Comparison of ENCODE assay signal across 1 cellular context in genomic region chr16:75095204-75095621, GRCh38.
TF ChIP-seq lines count a peak whose summit lies in the region.

No MANE protein-coding gene starts in this region.

TF ChIP-seq in GM12878, 131 proteins besides CTCF, POLR2A, EP300 and RAD21 (continued from another document):
- no peak for TF ChIP-seq SUPT20H (IDR thresholded peaks at IDR 0.05; ENCODE audit: borderline replicate concordance, control insufficient read depth, low read depth, low read length)
- no peak for TF ChIP-seq ATF7 (IDR thresholded peaks at IDR 0.05; ENCODE audit: low read depth)
- TF ChIP-seq MEF2B (IDR thresholded peaks at IDR 0.05; ENCODE audit: partially characterized antibody, poor library complexity, severe bottlenecking), result peak; percentile 82
TF ChIP-seq in GM12878: peak in this region for 5.
